Comparison of ENCODE assay signal across 9 cellular contexts in the genomic region with DNA sequence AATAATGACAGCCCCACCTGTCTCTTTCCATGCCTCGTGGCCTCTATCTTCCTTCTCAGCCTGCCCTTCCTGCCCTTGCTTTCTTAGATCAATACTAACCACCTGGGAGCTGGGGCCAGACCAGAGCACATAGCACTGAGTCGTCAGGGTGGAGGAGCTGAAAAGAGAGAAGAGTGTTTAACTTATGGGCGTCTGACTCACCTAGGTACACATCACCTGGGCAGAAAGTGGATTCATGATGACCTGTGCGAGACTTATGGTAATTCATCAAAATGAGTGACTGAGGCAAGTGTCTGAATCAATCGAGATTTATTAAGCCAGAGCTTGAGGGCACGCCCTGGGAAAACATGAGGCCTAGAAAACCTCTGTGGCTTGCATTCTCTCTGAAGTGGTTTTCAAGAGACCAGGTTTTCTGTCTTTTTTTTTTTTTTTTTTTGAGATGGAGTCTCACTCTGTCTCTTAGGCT. TPM values are rescaled to one million over a fixed set of nuclear protein-coding genes. Genes with fewer than 3 reads are reported as not detected.
A peak's percentile ranks its signal among the peaks of the same experiment; 100 is the strongest.
DNase-seq lines count a peak whose midpoint lies in the region; ATAC-seq and TF ChIP-seq lines count a peak whose summit lies in the region.
"Had no signal": no experiment of that assay in that cellular context is flagged by ENCODE, and none has a peak within 500 bp of the region (broad histone marks: within the 10 kb centered on the region; RNA-seq: fewer than 3 reads in every experiment).

No MANE protein-coding gene starts in this region.

- DNase-seq in NCI-H1105 treated with DMSO at 0.1 percent for 48 hours (lab: John Stamatoyannopoulos, UW) (peak; percentile 55), Right ventricle myocardium inferior (ENCODE audit: missing footprints) (no peak), OCI-LY7 (ENCODE audit: low spot score) (no peak), NCI-H82 (lab: John Stamatoyannopoulos, UW) (no peak)
- DNase-seq in activated CD4-positive, alpha-beta T cell treated with anti-CD3 and anti-CD28 coated beads for 24 hours (ENCODE audit: low read depth in 2 of 2): peak; percentile 8 to 26
- DNase-seq in central memory CD8-positive, alpha-beta T cell (ENCODE audit: low spot score in 2 of 2): no peak
- peak; percentile 3 for DNase-seq in stimulated activated CD8-positive, alpha-beta memory T cell treated with anti-CD3 and anti-CD28 coated beads, Interleukin-12 subunit alpha, Interleukin-12 subunit beta, amount 100 ng/mL, for 24 hours (ENCODE audit: extremely low read depth)

- H3K79me2 ChIP-seq in OCI-LY7 (ENCODE audit: insufficient read depth, low read depth, low read length): no peaks in the 10 kb centered on the region

- no peak overlapping the region for H2AFZ ChIP-seq in OCI-LY7 (ENCODE audit: low read length)

- no peaks in the 10 kb centered on the region for H3K4me1 ChIP-seq in OCI-LY7 (ENCODE audit: insufficient read depth, low read length, poor library complexity, severe bottlenecking)

- H3K9me3 Mint-ChIP-seq in central memory CD8-positive, alpha-beta T cell: no peaks in the 10 kb centered on the region
- H3K9me3 Mint-ChIP-seq: dendritic cell treated with granulocyte-macrophage colony-stimulating factor and Interleukin-4, amounts not matched to agents 40 ng/mL and 50 ng/mL, for 4 days had no signal

- peaks cover 85% of the 10 kb centered on the region for H3K27me3 Mint-ChIP-seq in central memory CD8-positive, alpha-beta T cell

- H3K36me3 Mint-ChIP-seq in central memory CD8-positive, alpha-beta T cell (ENCODE audit: insufficient read depth): no peaks in the 10 kb centered on the region

- BruUV-seq in OCI-LY7 (replicated peaks; lab: Mats Ljungman, UMichigan): no TSS peak

- no peaks in the 10 kb centered on the region for H3K9me3 ChIP-seq in OCI-LY7 (ENCODE audit: low read length)

- peak; percentile 73 for ATAC-seq in central memory CD8-positive, alpha-beta T cell (replicated peaks; ENCODE audit: extremely low read depth, poor library complexity, severe bottlenecking)
- ATAC-seq in GM19035 (IDR thresholded peaks at IDR 0.05; ENCODE audit: unreplicated experiment) (no peak), Right ventricle myocardium inferior (no peak)

- POLR2A ChIA-PET in OCI-LY7 (lab: Charles Lee): interaction anchor here (0.7 kb wide), 1 partner anchor 752 kb away, joined by 3 read pairs; no protein-coding TSS in a partner anchor

- no peak overlapping the region for H3K4me2 ChIP-seq in OCI-LY7 (ENCODE audit: low read length)

- CTCF ChIA-PET in OCI-LY7 (lab: Charles Lee; ENCODE audit: unreplicated experiment): interaction anchor here (0.6 kb wide), 1 partner anchor 16 kb away, joined by 3 read pairs; no protein-coding TSS in a partner anchor

- no peak overlapping the region for H3K27ac ChIP-seq in OCI-LY7 (ENCODE audit: low read depth, low read length, poor library complexity, severe bottlenecking)

- no peaks in the 10 kb centered on the region for H3K9me2 ChIP-seq in OCI-LY7 (ENCODE audit: insufficient read depth, low read length)

- intact Hi-C loops in Right ventricle myocardium inferior (cut with DNase I) (no loop called here), OCI-LY7 (cut with micrococcal nuclease; ENCODE audit: unreplicated experiment) (no loop called here)

- no peaks in the 10 kb centered on the region for H4K20me1 ChIP-seq in OCI-LY7 (ENCODE audit: insufficient read depth, low read length)

- no peak overlapping the region for H3K4me3 Mint-ChIP-seq in central memory CD8-positive, alpha-beta T cell
- H3K4me3 Mint-ChIP-seq: dendritic cell treated with granulocyte-macrophage colony-stimulating factor and Interleukin-4, amounts not matched to agents 40 ng/mL and 50 ng/mL, for 4 days had no signal

- H3K36me3 ChIP-seq in OCI-LY7 (ENCODE audit: insufficient read depth, low read length): no peaks in the 10 kb centered on the region

- peaks cover 20% of the 10 kb centered on the region for H3K4me1 Mint-ChIP-seq in central memory CD8-positive, alpha-beta T cell

- no peak for TF ChIP-seq CTCF in OCI-LY7 (conservative IDR thresholded peaks at IDR 0.05; ENCODE audit: low read length)

- no peak overlapping the region for H3K27ac Mint-ChIP-seq in central memory CD8-positive, alpha-beta T cell (ENCODE audit: low read depth)
- H3K27ac Mint-ChIP-seq: dendritic cell treated with granulocyte-macrophage colony-stimulating factor and Interleukin-4, amounts not matched to agents 40 ng/mL and 50 ng/mL, for 4 days had no signal

- H3K4me3 ChIP-seq in OCI-LY7 (ENCODE audit: low read depth, low read length, poor library complexity, severe bottlenecking): no peak overlapping the region

RNA-seq across cellular contexts. Expression of a gene that starts 19.2 kb away (rescaled TPM):
- total RNA-seq in Right ventricle myocardium inferior (not detected), OCI-LY7 (2022) (not detected in 2 replicates)
- total RNA-seq in OCI-LY7 (2014; rRNA removed; shearing (Covaris generic)): not detected in 2 replicates

RNA-seq across cellular contexts. Expression of a gene that starts 21.8 kb away (rescaled TPM):
- total RNA-seq in Right ventricle myocardium inferior (0.32 TPM), OCI-LY7 (2022) (not detected in 2 replicates)
- total RNA-seq in OCI-LY7 (2014; rRNA removed; shearing (Covaris generic)): not detected in 2 replicates

Comparison
In these comparisons a context has a peak if more than half of its experiments do, and no peak if none do; other contexts are left out.
1. DNase-seq: peak in NCI-H1105 treated with DMSO at 0.1 percent for 48 hours (single experiment), activated CD4-positive, alpha-beta T cell treated with anti-CD3 and anti-CD28 coated beads for 24 hours (2 of 2) and stimulated activated CD8-positive, alpha-beta memory T cell treated with anti-CD3 and anti-CD28 coated beads, Interleukin-12 subunit alpha, Interleukin-12 subunit beta, amount 100 ng/mL, for 24 hours (single experiment); none in central memory CD8-positive, alpha-beta T cell (0 of 2), Right ventricle myocardium inferior (single experiment), OCI-LY7 (single experiment) and NCI-H82 (single experiment).